Comparison of ENCODE assay signal across 12 cellular contexts in the genomic region with DNA sequence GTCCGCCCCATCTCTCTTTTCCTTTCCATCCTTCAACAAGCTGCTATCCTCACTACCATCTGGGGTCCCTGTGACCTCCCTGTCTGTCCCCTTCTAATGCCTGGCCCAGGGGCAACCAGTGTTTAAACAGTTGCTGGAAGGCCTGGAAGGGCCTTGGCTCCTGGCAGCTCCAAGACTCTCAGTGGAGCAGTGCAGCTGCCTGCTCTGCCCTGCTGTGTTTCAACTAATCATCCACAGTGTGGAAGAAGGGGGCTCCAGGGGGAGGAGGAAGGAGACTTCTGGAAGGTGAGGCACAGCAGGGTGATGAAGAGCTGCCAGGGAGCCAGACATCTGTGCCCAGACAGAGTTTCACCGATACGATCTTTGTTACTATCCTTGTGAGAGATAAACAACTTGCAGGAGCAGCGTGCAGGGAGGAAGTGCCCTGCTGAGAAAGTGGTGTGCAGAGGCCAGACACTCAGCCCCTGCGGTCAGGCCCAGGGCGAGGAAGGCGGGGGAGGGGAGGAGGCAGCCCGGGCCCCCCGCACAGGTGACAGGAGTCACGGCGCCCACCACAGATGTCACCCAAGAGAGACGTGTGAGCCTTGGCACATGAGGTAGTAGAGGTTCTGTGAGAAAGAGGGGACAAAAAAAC.
DNase-seq lines count a peak whose midpoint lies in the region; ATAC-seq and TF ChIP-seq lines count a peak whose summit lies in the region.
"Had no signal": no experiment of that assay in that cellular context is flagged by ENCODE, and none has a peak within 500 bp of the region (broad histone marks: within the 10 kb centered on the region; RNA-seq: fewer than 3 reads in every experiment).

No MANE protein-coding gene starts in this region.

- no peaks in the 10 kb centered on the region for H3K9me3 ChIP-seq in psoas muscle
- H3K9me3 ChIP-seq: tibial nerve had no signal

- DNase-seq in Jurkat, Clone E6-1 (ENCODE audit: low read depth, low spot score), result peak; percentile 97
- DNase-seq in activated CD4-positive, alpha-beta T cell treated with anti-CD3 and anti-CD28 coated beads, Interleukin-2, amount 50 U/mL, for 1 hour, result peak; percentile 50
- DNase-seq in stimulated activated CD4-positive, alpha-beta T cell treated with anti-CD3 and anti-CD28 coated beads, Interleukin-2, amount 100 ng/mL, for 24 hours, result peak; percentile 54
- DNase-seq in NOMO-1 (lab: John Stamatoyannopoulos, UW; ENCODE audit: unreplicated experiment in 2 of 2) (no peak), midbrain (lab: John Stamatoyannopoulos, UW) (no peak), NCI-H1694 treated with DMSO at 0.1 percent for 48 hours (lab: John Stamatoyannopoulos, UW) (no peak), psoas muscle (no peak)
- DNase-seq: amygdala, Karpas-422, NCI-H526 treated with DMSO at 0.1 percent for 48 hours had no signal

- H3K27ac ChIP-seq in psoas muscle, result no peak overlapping the region
- H3K27ac ChIP-seq: tibial nerve had no signal

- no peaks in the 10 kb centered on the region for H3K36me3 Mint-ChIP-seq in activated naive CD8-positive, alpha-beta T cell

- no peaks in the 10 kb centered on the region for H3K27me3 Mint-ChIP-seq in activated naive CD8-positive, alpha-beta T cell

- no peaks in the 10 kb centered on the region for H3K36me3 ChIP-seq in psoas muscle (ENCODE audit: insufficient read depth in 1 of 2, low read depth in 1 of 2)
- H3K36me3 ChIP-seq: tibial nerve had no signal

- no peaks in the 10 kb centered on the region for H3K9me3 Mint-ChIP-seq in activated naive CD8-positive, alpha-beta T cell (ENCODE audit: low read depth)

- intact Hi-C loops in psoas muscle (cut with DNase I), result no loop called here

- H3K27me3 ChIP-seq in psoas muscle (ENCODE audit: insufficient read depth in 3 of 3, low read length in 2 of 3), result peaks cover 0 to 3% (median 2%) of the 10 kb centered on the region in 3 donors
- H3K27me3 ChIP-seq: tibial nerve had no signal

- 51 to 54% (median 53%) methylated on average over 12 of the region's 12 CpGs for WGBS in psoas muscle, 3 donors

- H3K4me3 ChIP-seq in Jurkat, Clone E6-1 (ENCODE audit: low read length), result peak overlapping the region; percentile 30
- no peak overlapping the region for H3K4me3 ChIP-seq in psoas muscle
- H3K4me3 ChIP-seq: tibial nerve had no signal

- TF ChIP-seq CTCF in psoas muscle (IDR thresholded peaks at IDR 0.05), result no peak

- peaks cover 93% of the 10 kb centered on the region for H3K4me1 Mint-ChIP-seq in activated naive CD8-positive, alpha-beta T cell (ENCODE audit: low read depth)

- H3K4me3 Mint-ChIP-seq in activated naive CD8-positive, alpha-beta T cell, result peak overlapping the region; percentile 75

- peak overlapping the region; percentile 98 for H3K27ac Mint-ChIP-seq in activated naive CD8-positive, alpha-beta T cell

- no peak for ATAC-seq in psoas muscle

- H3K4me1 ChIP-seq in psoas muscle, result no peaks in the 10 kb centered on the region
- H3K4me1 ChIP-seq: tibial nerve had no signal

Comparison
In these comparisons a context has a peak if more than half of its experiments do, and no peak if none do; other contexts are left out.
1. DNase-seq: peak in Jurkat, Clone E6-1 (single experiment), activated CD4-positive, alpha-beta T cell treated with anti-CD3 and anti-CD28 coated beads, Interleukin-2, amount 50 U/mL, for 1 hour (single experiment) and stimulated activated CD4-positive, alpha-beta T cell treated with anti-CD3 and anti-CD28 coated beads, Interleukin-2, amount 100 ng/mL, for 24 hours (2 of 2); none in NOMO-1 (0 of 2), midbrain (single experiment), NCI-H1694 treated with DMSO at 0.1 percent for 48 hours (single experiment) and psoas muscle (0 of 2).